33 cellular contexts compared by ENCODE assay signal in genomic region chr11:109856958-109857357, GRCh38.
"Had no signal": no experiment of that assay in that cellular context is flagged by ENCODE, and none has a peak within 500 bp of the region (broad histone marks: within the 10 kb centered on the region; RNA-seq: fewer than 3 reads in every experiment).

No MANE protein-coding gene starts in this region.

- H3K9me3 Mint-ChIP-seq: activated CD4-positive, alpha-beta memory T cell treated with anti-CD3 and anti-CD28 coated beads, Interleukin-2, amount 10 ng/mL, durations not matched to agents 7 days and 5 days; activated naive CD4-positive, alpha-beta T cell treated with anti-CD3 and anti-CD28 coated beads, Interleukin-2, amount 50 U/mL, for 24 hours; activated naive CD8-positive, alpha-beta T cell treated with anti-CD3 and anti-CD28 coated beads, Interleukin-2, amount 10 ng/mL, durations not matched to agents 7 days and 5 days; activated T-cell treated with anti-CD3 and anti-CD28 coated beads, Interleukin-2, amount 50 U/mL, for 72 hours; activated T-helper 17 cell treated with anti-CD3 and anti-CD28 coated beads, Interleukin-2, amount 50 U/mL, for 72 hours had no signal

- H3K9ac ChIP-seq: KMS-11 had no signal

- H3K27me3 Mint-ChIP-seq: activated CD4-positive, alpha-beta memory T cell treated with anti-CD3 and anti-CD28 coated beads, Interleukin-2, amount 10 ng/mL, durations not matched to agents 7 days and 5 days; activated CD8-positive, alpha-beta memory T cell treated with anti-CD3 and anti-CD28 coated beads, Interleukin-2, amount 10 ng/mL, durations not matched to agents 7 days and 5 days; activated naive CD4-positive, alpha-beta T cell treated with anti-CD3 and anti-CD28 coated beads, Interleukin-2, amount 50 U/mL, for 24 hours; activated T-helper 17 cell treated with anti-CD3 and anti-CD28 coated beads, Interleukin-2, amount 50 U/mL, for 72 hours; brain had no signal

- H3K4me3 ChIP-seq: PC-9 had no signal

- H3K4me2 ChIP-seq: KMS-11, PC-9 had no signal

- H3K4me3 Mint-ChIP-seq: activated CD4-positive, alpha-beta memory T cell treated with anti-CD3 and anti-CD28 coated beads, Interleukin-2, amount 10 ng/mL, durations not matched to agents 7 days and 5 days; activated CD8-positive, alpha-beta memory T cell treated with anti-CD3 and anti-CD28 coated beads, Interleukin-2, amount 10 ng/mL, durations not matched to agents 7 days and 5 days; activated naive CD4-positive, alpha-beta T cell treated with anti-CD3 and anti-CD28 coated beads, Interleukin-2, amount 50 U/mL, for 24 hours; activated naive CD8-positive, alpha-beta T cell treated with anti-CD3 and anti-CD28 coated beads, Interleukin-2, amount 10 ng/mL, durations not matched to agents 7 days and 5 days; activated T-cell treated with anti-CD3 and anti-CD28 coated beads, Interleukin-2, amount 50 U/mL, for 72 hours; activated T-helper 17 cell treated with anti-CD3 and anti-CD28 coated beads, Interleukin-2, amount 50 U/mL, for 72 hours; brain had no signal

- H2AFZ ChIP-seq: PC-9 had no signal

- H3K27ac Mint-ChIP-seq: activated CD4-positive, alpha-beta memory T cell treated with anti-CD3 and anti-CD28 coated beads, Interleukin-2, amount 10 ng/mL, durations not matched to agents 7 days and 5 days; activated CD8-positive, alpha-beta memory T cell treated with anti-CD3 and anti-CD28 coated beads, Interleukin-2, amount 10 ng/mL, durations not matched to agents 7 days and 5 days; activated naive CD4-positive, alpha-beta T cell treated with anti-CD3 and anti-CD28 coated beads, Interleukin-2, amount 50 U/mL, for 24 hours; activated naive CD8-positive, alpha-beta T cell treated with anti-CD3 and anti-CD28 coated beads, Interleukin-2, amount 10 ng/mL, durations not matched to agents 7 days and 5 days; activated T-cell treated with anti-CD3 and anti-CD28 coated beads, Interleukin-2, amount 50 U/mL, for 72 hours; activated T-helper 17 cell treated with anti-CD3 and anti-CD28 coated beads, Interleukin-2, amount 50 U/mL, for 72 hours; brain had no signal

- ATAC-seq: activated CD8-positive, alpha-beta memory T cell treated with anti-CD3 and anti-CD28 coated beads, Interleukin-2, amount 10 ng/mL, durations not matched to agents 7 days and 5 days; activated T-cell treated with anti-CD3 and anti-CD28 coated beads, Interleukin-2, amount 50 U/mL, for 72 hours; activated T-helper 17 cell treated with anti-CD3 and anti-CD28 coated beads, Interleukin-2, amount 50 U/mL, for 72 hours; Right ventricle myocardium inferior; SK-N-SH treated with all-trans-retinoic acid at 6 μM for 48 hours had no signal

- H3K27ac ChIP-seq: KMS-11, PC-9, RWPE1, WERI-Rb-1 had no signal

- H3K36me3 Mint-ChIP-seq: activated CD8-positive, alpha-beta memory T cell treated with anti-CD3 and anti-CD28 coated beads, Interleukin-2, amount 10 ng/mL, durations not matched to agents 7 days and 5 days; activated naive CD4-positive, alpha-beta T cell treated with anti-CD3 and anti-CD28 coated beads, Interleukin-2, amount 50 U/mL, for 24 hours; activated naive CD8-positive, alpha-beta T cell treated with anti-CD3 and anti-CD28 coated beads, Interleukin-2, amount 10 ng/mL, durations not matched to agents 7 days and 5 days; brain had no signal

- H3K4me1 Mint-ChIP-seq: activated CD4-positive, alpha-beta memory T cell treated with anti-CD3 and anti-CD28 coated beads, Interleukin-2, amount 10 ng/mL, durations not matched to agents 7 days and 5 days; activated CD8-positive, alpha-beta memory T cell treated with anti-CD3 and anti-CD28 coated beads, Interleukin-2, amount 10 ng/mL, durations not matched to agents 7 days and 5 days; activated naive CD4-positive, alpha-beta T cell treated with anti-CD3 and anti-CD28 coated beads, Interleukin-2, amount 50 U/mL, for 24 hours; activated naive CD8-positive, alpha-beta T cell treated with anti-CD3 and anti-CD28 coated beads, Interleukin-2, amount 10 ng/mL, durations not matched to agents 7 days and 5 days; activated T-helper 17 cell treated with anti-CD3 and anti-CD28 coated beads, Interleukin-2, amount 50 U/mL, for 72 hours had no signal

- DNase-seq: activated CD4-positive, alpha-beta memory T cell treated with anti-CD3 and anti-CD28 coated beads, Interleukin-2, amount 10 ng/mL, durations not matched to agents 7 days and 5 days; activated CD4-positive, alpha-beta T cell treated with anti-CD3 and anti-CD28 coated beads for 1 hour; activated CD4-positive, alpha-beta T cell treated with anti-CD3 and anti-CD28 coated beads for 48 hours; activated CD4-positive, CD25-positive, alpha-beta regulatory T cell; activated CD8-positive, alpha-beta memory T cell treated with anti-CD3 and anti-CD28 coated beads for 24 hours; activated CD8-positive, alpha-beta memory T cell treated with anti-CD3 and anti-CD28 coated beads, Interleukin-2, amount 10 ng/mL, durations not matched to agents 7 days and 5 days; activated CD8-positive, alpha-beta memory T cell treated with anti-CD3 and anti-CD28 coated beads, Interleukin-2, amount 50 U/mL, for 48 hours; activated effector memory CD4-positive, alpha-beta T cell treated with anti-CD3 and anti-CD28 coated beads, Interleukin-2, amount 50 U/mL, for 16 hours; activated naive CD4-positive, alpha-beta T cell; activated naive CD8-positive, alpha-beta T cell treated with anti-CD3 and anti-CD28 coated beads, Interleukin-2, amount 10 ng/mL, durations not matched to agents 7 days and 5 days; activated T-cell treated with anti-CD3 and anti-CD28 coated beads, Interleukin-2, amount 50 U/mL, for 72 hours; central memory CD4-positive, alpha-beta T cell; NCI-H1048; NCI-H1105 treated with DMSO at 0.1 percent for 48 hours; NCI-H1436 treated with DMSO at 0.1 percent for 48 hours; NCI-H1694 treated with DMSO at 0.1 percent for 48 hours; NCI-H2029; NCI-H345; NCI-H524 treated with DMSO at 0.1 percent for 48 hours; PC-9; SIG-M5; SW 1271; T-helper 1 cell; T-helper 2 cell; T-helper 9 cell; WERI-Rb-1 had no signal

- H3K36me3 ChIP-seq: WERI-Rb-1 had no signal
